ENCODE assay signal across 1 cellular context in genomic region chr1:155091071-155092051, GRCh38.
A peak's percentile ranks its signal among the peaks of the same experiment; 100 is the strongest.
TF ChIP-seq lines count a peak whose summit lies in the region.

No MANE protein-coding gene starts in this region.

TF ChIP-seq in IMR-90, 13 proteins besides CTCF, POLR2A, EP300 and RAD21:
- TF ChIP-seq, protein P1, sequence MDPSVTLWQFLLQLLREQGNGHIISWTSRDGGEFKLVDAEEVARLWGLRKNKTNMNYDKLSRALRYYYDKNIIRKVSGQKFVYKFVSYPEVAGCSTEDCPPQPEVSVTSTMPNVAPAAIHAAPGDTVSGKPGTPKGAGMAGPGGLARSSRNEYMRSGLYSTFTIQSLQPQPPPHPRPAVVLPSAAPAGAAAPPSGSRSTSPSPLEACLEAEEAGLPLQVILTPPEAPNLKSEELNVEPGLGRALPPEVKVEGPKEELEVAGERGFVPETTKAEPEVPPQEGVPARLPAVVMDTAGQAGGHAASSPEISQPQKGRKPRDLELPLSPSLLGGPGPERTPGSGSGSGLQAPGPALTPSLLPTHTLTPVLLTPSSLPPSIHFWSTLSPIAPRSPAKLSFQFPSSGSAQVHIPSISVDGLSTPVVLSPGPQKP (IDR thresholded peaks at IDR 0.05; ENCODE audit: borderline replicate concordance, low read depth, low read length), result no peak
- TF ChIP-seq USF2 (IDR thresholded peaks at IDR 0.05; ENCODE audit: low read depth, low read length) (peak; percentile 67; the same call in 1 of the 2 replicates), MXI1 (IDR thresholded peaks at IDR 0.05; ENCODE audit: borderline replicate concordance, low read depth, low read length) (peak; percentile 70; the same call in 1 of the 2 replicates), SMC3 (IDR thresholded peaks at IDR 0.05; ENCODE audit: low read depth, low read length) (peak; percentile 94)
